Comparison of ENCODE assay signal across 23 cellular contexts in the genomic region with DNA sequence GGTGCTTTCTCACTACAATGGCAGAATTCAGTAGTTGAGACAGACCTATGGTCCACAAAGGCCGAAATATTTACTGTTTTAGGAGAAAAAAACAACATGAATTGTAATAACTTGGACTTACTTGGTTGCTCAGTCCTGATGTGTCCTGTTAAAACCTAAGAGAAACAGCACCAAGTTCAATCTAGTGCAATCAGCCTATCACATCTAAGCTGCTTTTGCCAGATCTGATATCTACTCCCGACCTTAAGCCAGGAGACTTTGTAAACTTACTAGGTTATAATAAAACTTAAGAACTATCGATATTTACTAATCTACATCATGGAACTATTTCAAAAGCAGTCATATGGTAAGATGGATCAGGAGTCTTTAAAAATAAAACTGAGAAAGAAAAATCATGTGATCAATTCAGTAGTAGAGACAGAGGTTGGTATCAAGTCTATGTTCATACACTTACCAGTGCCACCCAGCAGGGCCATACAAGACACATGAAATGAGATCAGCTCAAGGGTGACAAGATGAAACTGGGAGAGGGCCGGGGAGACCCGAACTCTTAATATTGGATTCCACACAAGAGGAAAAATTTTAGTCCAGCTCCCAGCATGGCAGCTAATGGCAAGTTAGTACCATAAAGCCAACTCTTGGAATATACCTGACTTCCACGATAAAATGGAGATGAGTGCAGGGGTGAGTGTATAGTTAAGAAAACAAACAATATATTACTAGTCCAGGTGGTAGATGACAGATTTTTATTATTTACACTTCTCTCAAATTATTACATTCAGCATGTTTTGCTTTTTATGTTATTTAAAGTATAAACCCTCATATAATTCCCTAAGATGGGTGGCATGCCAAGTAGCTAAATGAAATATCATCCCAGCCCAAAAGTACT. TPM values are rescaled to one million over a fixed set of nuclear protein-coding genes. Genes with fewer than 3 reads are reported as not detected.
DNase-seq lines count a peak whose midpoint lies in the region; ATAC-seq, FAIRE-seq and TF ChIP-seq lines count a peak whose summit lies in the region.
"Had no signal": no experiment of that assay in that cellular context is flagged by ENCODE, and none has a peak within 500 bp of the region (broad histone marks: within the 10 kb centered on the region; RNA-seq: fewer than 3 reads in every experiment).

No MANE protein-coding gene starts in this region.

- in situ Hi-C loops in IMR-90 (cut with MboI; ENCODE audit: low sequenced_read_pairs) = loop anchor here (25.0 kb wide), 1 partner anchor 618 kb away; no protein-coding TSS in a partner anchor

- no peak overlapping the region for H3K4me2 ChIP-seq in IMR-90 (ENCODE audit: low read depth, low read length)
- no peak overlapping the region for H3K4me2 ChIP-seq in astrocyte (ENCODE audit: low read length)

- peaks cover 14 to 48% of the 10 kb centered on the region in 2 experiments for H3K79me1 ChIP-seq in IMR-90 (ENCODE audit: low read depth in 1 of 2, low read length in 2 of 2)

- H3K4me1 Mint-ChIP-seq in CD4-positive, alpha-beta memory T cell = peaks cover 0 to 6% (median 2%) of the 10 kb centered on the region in 4 donors
- H3K4me1 Mint-ChIP-seq in astrocyte (ENCODE audit: low read depth, unreplicated experiment) (peaks cover 3% of the 10 kb centered on the region), nephron (peaks cover 21% of the 10 kb centered on the region)

- 0 out of 2 replicates have a peak, but pooled peaks have one; percentile 9 for TF ChIP-seq POLR2A in IMR-90 (IDR thresholded peaks at IDR 0.05; ENCODE audit: low read depth, low read length)

- H4K20me1 ChIP-seq in IMR-90 (ENCODE audit: insufficient read depth, low read length) (no peaks in the 10 kb centered on the region), astrocyte (ENCODE audit: insufficient read depth, low read length) (no peaks in the 10 kb centered on the region)

- H3K9me3 ChIP-seq in CD4-positive, alpha-beta memory T cell (ENCODE audit: control insufficient read depth in 1 of 2, low read length in 2 of 2) = no peaks in the 10 kb centered on the region
- H3K9me3 ChIP-seq in IMR-90 (ENCODE audit: control insufficient read depth, insufficient read depth, low read length) (no peaks in the 10 kb centered on the region), astrocyte (ENCODE audit: insufficient read depth, low read depth, low read length) (no peaks in the 10 kb centered on the region)
- H3K9me3 ChIP-seq: Peyer's patch, spleen, stomach had no signal

- DNase-seq in CD4-positive, alpha-beta memory T cell = no peak
- no peak for DNase-seq in IMR-90
- no peak for DNase-seq in astrocyte (ENCODE audit: low read depth)
- no peak for DNase-seq in HTR-8/SVneo (ENCODE audit: insufficient read length, low spot score)
- DNase-seq in cerebellar cortex (ENCODE audit: low spot score) = no peak
- DNase-seq: activated CD4-positive, CD25-positive, alpha-beta regulatory T cell; activated CD8-positive, alpha-beta memory T cell treated with anti-CD3 and anti-CD28 coated beads, Interleukin-2, amount 50 U/mL, for 48 hours; anterior cingulate cortex; cortex of kidney; glutamatergic neuron; islet precursor cell; Karpas-422; NCI-H1436; Peyer's patch; spleen; stomach; T-cell had no signal

- H3K9ac ChIP-seq in IMR-90 (ENCODE audit: low read depth, low read length) (no peak overlapping the region), astrocyte (ENCODE audit: low read length) (no peak overlapping the region)
- H3K9ac ChIP-seq: parathyroid adenoma had no signal

- no peak overlapping the region for H3K14ac ChIP-seq in IMR-90 (replicated peaks; ENCODE audit: low read depth, low read length)

- no peak overlapping the region for H3K18ac ChIP-seq in IMR-90 (ENCODE audit: low read depth, low read length)

- peak overlapping the region; percentile 42; the same call in 1 of the 2 replicates for H4K5ac ChIP-seq in IMR-90 (ENCODE audit: low read depth, low read length)

- no peaks in the 10 kb centered on the region for H3K27me3 ChIP-seq in CD4-positive, alpha-beta memory T cell (ENCODE audit: insufficient read depth, low read length)
- H3K27me3 ChIP-seq in IMR-90 (ENCODE audit: control insufficient read depth, insufficient read depth, low read length) (no peaks in the 10 kb centered on the region), astrocyte (ENCODE audit: insufficient read depth, low read length) (no peaks in the 10 kb centered on the region)
- H3K27me3 ChIP-seq: Peyer's patch, spleen, stomach had no signal

- H3K56ac ChIP-seq in IMR-90 (ENCODE audit: extremely low read depth, insufficient read depth, low read length) = no peak overlapping the region

- H2AK5ac ChIP-seq in IMR-90 (ENCODE audit: low read depth, low read length) = no peak overlapping the region

- CTCF ChIA-PET in CD4-positive, alpha-beta memory T cell (lab: Charles Lee; ENCODE audit: partially characterized antibody) = interaction anchor here (1.0 to 2.3 kb wide), 11 partner anchors 8 to 697 kb away, joined by 3 to 8 read pairs (median 3); no protein-coding TSS in a partner anchor
- CTCF ChIA-PET in IMR-90 (lab: Yijun Ruan, JAX) = no interaction called here

- H2AFZ ChIP-seq in IMR-90 (replicated peaks; ENCODE audit: low read length, poor library complexity) (no peak overlapping the region), astrocyte (ENCODE audit: low read depth, low read length) (no peak overlapping the region)
- H2AFZ ChIP-seq: parathyroid adenoma had no signal

- H3K27me3 Mint-ChIP-seq in CD4-positive, alpha-beta memory T cell = no peaks in the 10 kb centered on the region
- H3K27me3 Mint-ChIP-seq in astrocyte (ENCODE audit: low read depth, unreplicated experiment) = no peaks in the 10 kb centered on the region
- no peaks in the 10 kb centered on the region for H3K27me3 Mint-ChIP-seq in nephron (ENCODE audit: low read depth)
- H3K27me3 Mint-ChIP-seq: T-cell had no signal

- H3K79me2 ChIP-seq in astrocyte (ENCODE audit: insufficient read depth, low read length) = peaks cover 7% of the 10 kb centered on the region
- H3K79me2 ChIP-seq: parathyroid adenoma had no signal

- no peak for TF ChIP-seq RAD21 in IMR-90 (IDR thresholded peaks at IDR 0.05; ENCODE audit: low read length)

- WGBS in IMR-90 (ENCODE audit: extremely low coverage in 2 of 2, insufficient read length in 1 of 2), 2 experiments = no CpG with 5 or more reads among the region's 6 CpGs

- H2BK20ac ChIP-seq in IMR-90 (ENCODE audit: low read depth, low read length) = no peak overlapping the region

- H3K27ac Mint-ChIP-seq in CD4-positive, alpha-beta memory T cell = peak overlapping the region in 4 of 7 donors; percentile 20 to 61 (median 39)
- H3K27ac Mint-ChIP-seq in astrocyte (ENCODE audit: unreplicated experiment) (peak overlapping the region; percentile 64), nephron (peak overlapping the region in 2 of 3 experiments; percentile 0 to 54)

- peaks cover 13% of the 10 kb centered on the region for H3K36me3 ChIP-seq in CD4-positive, alpha-beta memory T cell (ENCODE audit: insufficient read depth, low read length)
- peaks cover 4% of the 10 kb centered on the region; the same call in 1 of the 2 replicates for H3K36me3 ChIP-seq in IMR-90 (ENCODE audit: control insufficient read depth, insufficient read depth, low read length)
- H3K36me3 ChIP-seq in astrocyte (ENCODE audit: insufficient read depth, low read length) = peaks cover 43% of the 10 kb centered on the region

- H3K4me3 Mint-ChIP-seq in CD4-positive, alpha-beta memory T cell = no peak overlapping the region
- no peak overlapping the region for H3K4me3 Mint-ChIP-seq in astrocyte (ENCODE audit: unreplicated experiment)
- no peak overlapping the region for H3K4me3 Mint-ChIP-seq in nephron
- H3K4me3 Mint-ChIP-seq: CD14-positive monocyte, T-cell had no signal

- H3K9me3 Mint-ChIP-seq in CD4-positive, alpha-beta memory T cell = no peaks in the 10 kb centered on the region
- H3K9me3 Mint-ChIP-seq in astrocyte (ENCODE audit: unreplicated experiment) (no peaks in the 10 kb centered on the region), nephron (no peaks in the 10 kb centered on the region)
- H3K9me3 Mint-ChIP-seq: CD14-positive monocyte, T-cell had no signal

- no peak overlapping the region for H2BK5ac ChIP-seq in IMR-90 (ENCODE audit: low read depth, low read length, poor library complexity, severe bottlenecking)

- H3K4me1 ChIP-seq in CD4-positive, alpha-beta memory T cell (ENCODE audit: insufficient read depth, low read length) = no peaks in the 10 kb centered on the region
- H3K4me1 ChIP-seq in IMR-90 (ENCODE audit: control insufficient read depth, insufficient read depth, low read length) (no peaks in the 10 kb centered on the region), astrocyte (ENCODE audit: insufficient read depth, low read length) (peaks cover 3% of the 10 kb centered on the region)
- H3K4me1 ChIP-seq: Peyer's patch, spleen had no signal

- POLR2A ChIA-PET in CD4-positive, alpha-beta memory T cell (lab: Charles Lee; ENCODE audit: partially characterized antibody) = interaction anchor here (0.6 to 0.8 kb wide), 2 partner anchors 20 to 23 kb away, joined by 3 to 4 read pairs; no protein-coding TSS in a partner anchor
- POLR2A ChIA-PET in IMR-90 (lab: Charles Lee; ENCODE audit: unreplicated experiment) = no interaction called here

- H3K4me3 ChIP-seq in CD4-positive, alpha-beta memory T cell (ENCODE audit: low read length in 2 of 2) = no peak overlapping the region
- no peak overlapping the region for H3K4me3 ChIP-seq in IMR-90 (ENCODE audit: insufficient read depth, low read depth, low read length)
- H3K4me3 ChIP-seq in astrocyte (ENCODE audit: insufficient read depth, low read depth, low read length) = no peak overlapping the region
- H3K4me3 ChIP-seq: Peyer's patch, spleen, stomach had no signal

- intact Hi-C loops in CD4-positive, alpha-beta memory T cell (cut with micrococcal nuclease) = no loop called here
- intact Hi-C loops in IMR-90 (cut with micrococcal nuclease) = no loop called here

- TF ChIP-seq CTCF in IMR-90 (conservative IDR thresholded peaks at IDR 0.05; ENCODE audit: low read depth, low read length) (no peak), astrocyte (IDR thresholded peaks at IDR 0.05; ENCODE audit: insufficient read depth, low read depth, low read length) (no peak), nephron (IDR thresholded peaks at IDR 0.05; ENCODE audit: unreplicated experiment in 3 of 3) (no peak)

- H3K36me3 Mint-ChIP-seq in CD4-positive, alpha-beta memory T cell = peaks cover 13 to 48% of the 10 kb centered on the region in 2 donors
- H3K36me3 Mint-ChIP-seq in astrocyte (ENCODE audit: low read depth, unreplicated experiment) = peaks cover 11% of the 10 kb centered on the region
- peaks cover 51% of the 10 kb centered on the region for H3K36me3 Mint-ChIP-seq in nephron (ENCODE audit: low read depth)

- H3K27ac ChIP-seq in CD4-positive, alpha-beta memory T cell (ENCODE audit: low read depth, low read length) = no peak overlapping the region
- H3K27ac ChIP-seq in IMR-90 (ENCODE audit: insufficient read depth, low read length) (no peak overlapping the region), astrocyte (ENCODE audit: low read depth, low read length) (no peak overlapping the region)
- H3K27ac ChIP-seq: parathyroid adenoma, Peyer's patch, spleen had no signal

- H4K91ac ChIP-seq in IMR-90 (ENCODE audit: insufficient read depth, low read depth, low read length) = no peak overlapping the region

- H4K8ac ChIP-seq in IMR-90 (ENCODE audit: low read depth in 2 of 2, low read length in 2 of 2) = peak overlapping the region in 1 of 2 experiments; percentile 44; a peak in 1 of 4 replicates

- H2BK120ac ChIP-seq in IMR-90 (ENCODE audit: low read depth, low read length) = no peak overlapping the region

- H3K9me1 ChIP-seq in IMR-90 (ENCODE audit: insufficient read depth, low read length) = peaks cover 10% of the 10 kb centered on the region; the same call in 1 of the 2 replicates

- dilution Hi-C loops in IMR-90 (cut with HindIII; ENCODE audit: low sequenced_read_pairs, unreplicated experiment) = no loop called here

- H2BK15ac ChIP-seq in IMR-90 (ENCODE audit: low read depth, low read length) = no peak overlapping the region

- BruUV-seq in IMR-90 (replicated peaks; lab: Mats Ljungman, UMichigan) = no TSS peak

- FAIRE-seq in astrocyte (lab: Jason Lieb, UNC) (no peak), HTR-8/SVneo (lab: Jason Lieb, UNC) (no peak)
- FAIRE-seq: GM12892 had no signal

- H3K23ac ChIP-seq in IMR-90 (ENCODE audit: low read depth, low read length) = no peak overlapping the region

- ATAC-seq in IMR-90 (ENCODE audit: low read depth) (no peak), GM18873 (IDR thresholded peaks at IDR 0.05; ENCODE audit: low FRiP score, unreplicated experiment) (no peak), GM21447 (IDR thresholded peaks at IDR 0.05; ENCODE audit: unreplicated experiment) (no peak)

- no peak overlapping the region for H2AK9ac ChIP-seq in IMR-90 (replicated peaks; ENCODE audit: low read depth, low read length, poor library complexity)

- no peak overlapping the region for H3K4ac ChIP-seq in IMR-90 (ENCODE audit: low read depth, low read length)

RNA-seq across cellular contexts. Expression of a gene that starts 27.5 kb away (rescaled TPM):
- total RNA-seq in CD4-positive, alpha-beta memory T cell = 10 to 100 TPM; 41.8 to 45.2 TPM
- polyA plus RNA-seq in CD4-positive, alpha-beta memory T cell = 10 to 100 TPM; 39.3 to 49.6 TPM
- total RNA-seq in IMR-90 (2012; rRNA removed) (25.6 and 61.9 TPM in 2 replicates), astrocyte (54.8 and 60.2 TPM in 2 replicates)
- 17.8 and 23.6 TPM in 2 replicates for polyA plus RNA-seq in IMR-90 (2012; rRNA removed)
- polyA plus RNA-seq in IMR-90 (2012; cell fraction: cytosol; rRNA removed) = 6.2 and 9.8 TPM in 2 replicates
- 5.4 and 9.6 TPM in 2 replicates for polyA plus RNA-seq in IMR-90 (2012; cell fraction: nucleus; rRNA removed; ENCODE audit: low replicate concordance)

RNA-seq across cellular contexts. Expression of a gene that starts 36.5 kb away (rescaled TPM):
- total RNA-seq in CD4-positive, alpha-beta memory T cell = 10 to 100 TPM; 71.2 to 72.8 TPM
- polyA plus RNA-seq in CD4-positive, alpha-beta memory T cell = 100 to 1,000 TPM; 199 to 227 TPM
- total RNA-seq in IMR-90 (2012; rRNA removed) = 64.5 and 90.3 TPM in 2 replicates
- 103 and 113 TPM in 2 replicates for polyA plus RNA-seq in IMR-90 (2012; rRNA removed)
- 20.1 and 38.4 TPM in 2 replicates for polyA plus RNA-seq in IMR-90 (2012; cell fraction: cytosol; rRNA removed)
- 6.4 and 41.8 TPM in 2 replicates for polyA plus RNA-seq in IMR-90 (2012; cell fraction: nucleus; rRNA removed; ENCODE audit: low replicate concordance)
- total RNA-seq in astrocyte = 113 and 129 TPM in 2 replicates
